Comparison of ENCODE assay signal across 8 cellular contexts in the genomic region with DNA sequence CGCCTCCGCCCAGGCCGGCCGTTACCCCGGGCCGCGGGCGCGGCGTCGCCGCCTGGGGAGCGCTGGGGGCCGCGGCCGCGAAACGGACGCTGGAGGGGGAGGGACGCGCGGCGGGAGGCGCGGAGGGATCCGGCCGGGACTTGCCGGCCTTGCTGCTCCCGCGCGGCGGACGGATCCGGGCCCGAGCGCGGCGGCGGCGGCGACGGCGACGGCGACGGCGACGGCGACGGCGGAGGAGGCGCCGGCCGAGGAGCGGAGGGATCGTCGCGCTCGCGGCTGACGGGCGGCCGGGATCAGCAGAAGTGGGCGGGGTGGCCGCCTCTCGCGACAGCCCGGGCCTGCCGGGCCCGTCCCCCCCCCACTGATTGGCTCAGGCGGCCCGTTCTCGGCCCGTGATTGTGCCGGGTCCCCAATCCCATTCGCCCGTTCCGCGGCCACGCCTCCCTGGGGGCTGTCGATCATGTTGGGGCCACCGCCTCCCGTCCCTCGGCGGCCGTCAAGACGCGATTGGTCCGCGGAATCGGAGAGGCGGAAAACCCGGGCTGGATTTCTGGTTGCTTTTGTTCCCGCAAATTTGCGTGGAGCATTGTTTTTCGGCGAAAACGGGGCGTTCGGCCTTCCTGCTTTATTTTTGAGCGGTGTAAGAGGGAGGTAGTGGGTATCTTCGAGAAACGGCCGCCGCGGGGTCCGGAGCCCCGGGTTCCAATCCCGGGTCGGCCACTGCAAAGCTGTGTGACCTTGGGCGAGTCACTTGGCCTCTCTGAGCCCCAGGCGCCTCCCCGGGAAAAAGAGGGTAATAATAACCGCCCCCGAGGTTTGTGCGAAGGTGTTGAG. TPM values are rescaled to one million over a fixed set of nuclear protein-coding genes. Genes with fewer than 3 reads are reported as not detected.
A peak's percentile ranks its signal among the peaks of the same experiment; 100 is the strongest.
DNase-seq lines count a peak whose midpoint lies in the region; ATAC-seq and TF ChIP-seq lines count a peak whose summit lies in the region.

A gene (minus strand): TSS at position 304 of the 834 bp plus-strand sequence. CDS start 786 bp downstream, outside the sequence.

- BruUV-seq in HCT116 (replicated peaks; lab: Mats Ljungman, UMichigan): no TSS peak

- no peaks in the 10 kb centered on the region for H3K36me3 ChIP-seq in HCT116 (ENCODE audit: control insufficient read depth in 1 of 2, insufficient read depth in 2 of 2, low read length in 2 of 2)
- no peaks in the 10 kb centered on the region for H3K36me3 ChIP-seq in SK-N-MC (ENCODE audit: insufficient read depth, low read length)
- H3K36me3 ChIP-seq in suprapubic skin: no peaks in the 10 kb centered on the region

- peaks cover 9 to 30% of the 10 kb centered on the region in 2 experiments; a peak in 3 of 4 replicates for H3K4me1 ChIP-seq in HCT116 (ENCODE audit: control insufficient read depth in 1 of 2, insufficient read depth in 2 of 2, low read length in 2 of 2)
- peaks cover 45% of the 10 kb centered on the region for H3K4me1 ChIP-seq in suprapubic skin

- H3K9me3 Mint-ChIP-seq in activated naive CD4-positive, alpha-beta T cell treated with anti-CD3 and anti-CD28 coated beads, Interleukin-2, amount 50 U/mL, for 72 hours: no peaks in the 10 kb centered on the region

- WGBS in suprapubic skin: 0% methylated on average over 36 of the region's 116 CpGs

- H3K9ac ChIP-seq in HCT116 (ENCODE audit: low read length) (peak within 1 kb of the TSS; percentile 62), SK-N-MC (ENCODE audit: insufficient read length) (peak within 1 kb of the TSS; percentile 70)

- peaks cover 6 to 23% of the 10 kb centered on the region in 2 donors for H3K36me3 Mint-ChIP-seq in activated naive CD4-positive, alpha-beta T cell treated with anti-CD3 and anti-CD28 coated beads, Interleukin-2, amount 50 U/mL, for 72 hours

- peak within 1 kb of the TSS; percentile 77; the same call in 1 of the 2 replicates for H3K27ac ChIP-seq in HCT116 (ENCODE audit: low read depth, low read length)
- H3K27ac ChIP-seq in SK-N-MC: no peak within 1 kb of the TSS
- H3K27ac ChIP-seq in suprapubic skin: peak within 1 kb of the TSS; percentile 84

- DNase-seq in GM03348 (ENCODE audit: low spot score) (peak; percentile 99), HCT116 (ENCODE audit: low read depth, low spot score) (peak; percentile 98), NAMALWA (ENCODE audit: low spot score) (peak; percentile 98), SK-N-MC (ENCODE audit: low read depth, low spot score) (peak; percentile 40), glomerular visceral epithelial cell (ENCODE audit: extremely low spot score) (peak; percentile 97), omental fat pad (ENCODE audit: low spot score) (peak; percentile 97), suprapubic skin (ENCODE audit: low spot score in 2 of 2) (peak; percentile 99 to 100)
- peak; percentile 99 for DNase-seq in activated naive CD4-positive, alpha-beta T cell treated with anti-CD3 and anti-CD28 coated beads, Interleukin-2, amount 50 U/mL, for 72 hours (ENCODE audit: low spot score in 2 of 2)

- no peak for TF ChIP-seq EP300 in suprapubic skin (IDR thresholded peaks at IDR 0.05)

- RAD21 ChIA-PET in HCT116 (lab: Charles Lee; ENCODE audit: low non-redundant PET in 1 of 2, low total read pairs in 2 of 2, uncharacterized antibody in 2 of 2, unreplicated experiment in 2 of 2): interaction anchor here in 1 of 2 experiments (0.6 kb wide), 1 partner anchor 35 kb away, joined by 3 read pairs; no protein-coding TSS in a partner anchor

- intact Hi-C loops in HCT116 (cut with micrococcal nuclease): loop anchor here (2.0 kb wide), 1 partner anchor 32 kb away; no protein-coding TSS in a partner anchor

- no peaks in the 10 kb centered on the region for H3K27me3 ChIP-seq in HCT116 (ENCODE audit: insufficient read depth, low read length)
- no peaks in the 10 kb centered on the region for H3K27me3 ChIP-seq in suprapubic skin

- peak within 1 kb of the TSS; percentile 86 to 90 for H3K27ac Mint-ChIP-seq in activated naive CD4-positive, alpha-beta T cell treated with anti-CD3 and anti-CD28 coated beads, Interleukin-2, amount 50 U/mL, for 72 hours

- peaks cover 39% of the 10 kb centered on the region for H3K79me2 ChIP-seq in HCT116 (ENCODE audit: insufficient read depth, low read length)

- TF ChIP-seq RAD21 in HCT116 (IDR thresholded peaks at IDR 0.05; ENCODE audit: low read depth): no peak

- peak; percentile 35 for TF ChIP-seq POLR2A in HCT116 (IDR thresholded peaks at IDR 0.05; ENCODE audit: borderline replicate concordance, extremely low read depth, insufficient read depth, insufficient read length)
- TF ChIP-seq POLR2A in suprapubic skin (IDR thresholded peaks at IDR 0.05): peak in 1 of 2 donors; percentile 69

- H4K20me1 ChIP-seq in HCT116 (ENCODE audit: insufficient read depth): peaks cover 5% of the 10 kb centered on the region; the same call in 1 of the 2 replicates

- H3K4me3 ChIP-seq in HCT116 (replicated peaks in 1 of 2; ENCODE audit: low read depth in 1 of 2, low read length in 2 of 2) (peak within 1 kb of the TSS; percentile 54 to 64), SK-N-MC (peak within 1 kb of the TSS; percentile 76), suprapubic skin (peak within 1 kb of the TSS; percentile 52)

- POLR2A ChIA-PET in HCT116 (lab: Charles Lee): no interaction called here

- H3K4me2 ChIP-seq in HCT116 (ENCODE audit: low read length): peak within 1 kb of the TSS; percentile 81

- no peaks in the 10 kb centered on the region for H3K9me2 ChIP-seq in HCT116 (ENCODE audit: insufficient read depth)

- no peak for TF ChIP-seq CTCF in HCT116 (IDR thresholded peaks at IDR 0.05 in 2 of 3, conservative IDR thresholded peaks at IDR 0.05 in 1 of 3; ENCODE audit: borderline replicate concordance in 1 of 3, insufficient read depth in 1 of 3, low read depth in 2 of 3, low read length in 2 of 3)
- TF ChIP-seq CTCF in omental fat pad (IDR thresholded peaks at IDR 0.05): no peak
- TF ChIP-seq CTCF in suprapubic skin (IDR thresholded peaks at IDR 0.05): no peak

- CTCF ChIA-PET in HCT116 (lab: Charles Lee): no interaction called here

- peak; percentile 98 for ATAC-seq in HCT116
- ATAC-seq in activated naive CD4-positive, alpha-beta T cell treated with anti-CD3 and anti-CD28 coated beads, Interleukin-2, amount 50 U/mL, for 72 hours: peak; percentile 92 to 96
- peak; percentile 98 for ATAC-seq in omental fat pad (ENCODE audit: low FRiP score)

- H2AFZ ChIP-seq in HCT116 (ENCODE audit: low read depth, low read length, poor library complexity, severe bottlenecking): peak within 1 kb of the TSS; percentile 91

- no peaks in the 10 kb centered on the region for H3K9me3 ChIP-seq in HCT116 (ENCODE audit: control insufficient read depth in 1 of 2, insufficient read depth in 1 of 2, low read depth in 1 of 2, low read length in 2 of 2)
- no peaks in the 10 kb centered on the region for H3K9me3 ChIP-seq in SK-N-MC (ENCODE audit: low read depth, low read length)
- no peaks in the 10 kb centered on the region for H3K9me3 ChIP-seq in suprapubic skin

TF ChIP-seq in HCT116, 20 proteins besides CTCF, POLR2A, EP300 and RAD21 (continues in another document):
- TF ChIP-seq, protein P1, sequence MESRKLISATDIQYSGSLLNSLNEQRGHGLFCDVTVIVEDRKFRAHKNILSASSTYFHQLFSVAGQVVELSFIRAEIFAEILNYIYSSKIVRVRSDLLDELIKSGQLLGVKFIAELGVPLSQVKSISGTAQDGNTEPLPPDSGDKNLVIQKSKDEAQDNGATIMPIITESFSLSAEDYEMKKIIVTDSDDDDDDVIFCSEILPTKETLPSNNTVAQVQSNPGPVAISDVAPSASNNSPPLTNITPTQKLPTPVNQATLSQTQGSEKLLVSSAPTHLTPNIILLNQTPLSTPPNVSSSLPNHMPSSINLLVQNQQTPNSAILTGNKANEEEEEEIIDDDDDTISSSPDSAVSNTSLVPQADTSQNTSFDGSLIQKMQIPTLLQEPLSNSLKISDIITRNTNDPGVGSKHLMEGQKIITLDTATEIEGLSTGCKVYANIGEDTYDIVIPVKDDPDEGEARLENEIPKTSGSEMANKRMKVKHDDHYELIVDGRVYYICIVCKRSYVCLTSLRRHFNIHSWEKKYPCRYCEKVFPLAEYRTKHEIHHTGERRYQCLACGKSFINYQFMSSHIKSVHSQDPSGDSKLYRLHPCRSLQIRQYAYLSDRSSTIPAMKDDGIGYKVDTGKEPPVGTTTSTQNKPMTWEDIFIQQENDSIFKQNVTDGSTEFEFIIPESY (IDR thresholded peaks at IDR 0.05; ENCODE audit: extremely low read depth, insufficient replicate concordance, low read length): peak; percentile 95
- TF ChIP-seq ZNF274 (IDR thresholded peaks at IDR 0.05; ENCODE audit: low read depth, low read length): no peak
- no peak for TF ChIP-seq EGR1 (IDR thresholded peaks at IDR 0.05; ENCODE audit: low read depth)
- TF ChIP-seq, protein P2, sequence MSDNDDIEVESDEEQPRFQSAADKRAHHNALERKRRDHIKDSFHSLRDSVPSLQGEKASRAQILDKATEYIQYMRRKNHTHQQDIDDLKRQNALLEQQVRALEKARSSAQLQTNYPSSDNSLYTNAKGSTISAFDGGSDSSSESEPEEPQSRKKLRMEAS (IDR thresholded peaks at IDR 0.05): no peak; the same call in 1 of the 2 replicates
- TF ChIP-seq, protein P3, sequence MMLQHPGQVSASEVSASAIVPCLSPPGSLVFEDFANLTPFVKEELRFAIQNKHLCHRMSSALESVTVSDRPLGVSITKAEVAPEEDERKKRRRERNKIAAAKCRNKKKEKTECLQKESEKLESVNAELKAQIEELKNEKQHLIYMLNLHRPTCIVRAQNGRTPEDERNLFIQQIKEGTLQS (IDR thresholded peaks at IDR 0.05): no peak
- TF ChIP-seq CBX3 (IDR thresholded peaks at IDR 0.05; ENCODE audit: low read depth): peak; percentile 50; the same call in 1 of the 2 replicates
- TF ChIP-seq SP1 (IDR thresholded peaks at IDR 0.05; ENCODE audit: low read depth): peak; percentile 93
- TF ChIP-seq TCF7L2 (IDR thresholded peaks at IDR 0.05; ENCODE audit: borderline replicate concordance, extremely low read depth, insufficient read depth, insufficient read length): peak; percentile 42
- no peak for TF ChIP-seq EZH2phosphoT487 (IDR thresholded peaks at IDR 0.05; ENCODE audit: borderline replicate concordance)
- TF ChIP-seq SRF (IDR thresholded peaks at IDR 0.05; ENCODE audit: low read depth): no peak
- no peak for TF ChIP-seq CEBPB (IDR thresholded peaks at IDR 0.05; ENCODE audit: low read depth)
- peak; percentile 83 for TF ChIP-seq POLR2AphosphoS5 (IDR thresholded peaks at IDR 0.05; ENCODE audit: low read depth, low read length)
- no peak for TF ChIP-seq EZH2 (IDR thresholded peaks at IDR 0.05)
- no peak for TF ChIP-seq SIN3A (IDR thresholded peaks at IDR 0.05; ENCODE audit: low read depth)
- TF ChIP-seq YY1 (IDR thresholded peaks at IDR 0.05; ENCODE audit: extremely low read depth, insufficient replicate concordance, low read depth, low read length): no peak
- peak; percentile 60; the same call in 1 of the 2 replicates for TF ChIP-seq ZFX (IDR thresholded peaks at IDR 0.05)

RNA-seq across cellular contexts. Expression of the gene that starts here (rescaled TPM):
- total RNA-seq in HCT116 (2021; ENCODE audit: unreplicated experiment): 37.8 TPM
- polyA plus RNA-seq in HCT116 (2012): 19.6 and 21.5 TPM in 2 replicates
- 10 to 100 TPM in 1 of 2 donors, 1 to 10 TPM in 1; 5.6 to 17.9 TPM for total RNA-seq in activated naive CD4-positive, alpha-beta T cell treated with anti-CD3 and anti-CD28 coated beads, Interleukin-2, amount 50 U/mL, for 72 hours
- total RNA-seq in omental fat pad: 10 to 100 TPM in 3 of 4 donors, 1 to 10 TPM in 1; 8.9 to 20.5 (median 10.8) TPM
- 10 to 100 TPM; 21.8 to 64.0 (median 28.8) TPM for total RNA-seq in suprapubic skin

Comparison
In these comparisons a context has a peak if more than half of its experiments do, and no peak if none do; other contexts are left out.
1. DNase-seq: peak in every context shown above with its lines; median percentile 100 in suprapubic skin; 99 in GM03348; 99 in activated naive CD4-positive, alpha-beta T cell treated with anti-CD3 and anti-CD28 coated beads, Interleukin-2, amount 50 U/mL, for 72 hours; 98 in HCT116; 98 in NAMALWA; 97 in glomerular visceral epithelial cell; 97 in omental fat pad; 40 in SK-N-MC.